In the genomic region with DNA sequence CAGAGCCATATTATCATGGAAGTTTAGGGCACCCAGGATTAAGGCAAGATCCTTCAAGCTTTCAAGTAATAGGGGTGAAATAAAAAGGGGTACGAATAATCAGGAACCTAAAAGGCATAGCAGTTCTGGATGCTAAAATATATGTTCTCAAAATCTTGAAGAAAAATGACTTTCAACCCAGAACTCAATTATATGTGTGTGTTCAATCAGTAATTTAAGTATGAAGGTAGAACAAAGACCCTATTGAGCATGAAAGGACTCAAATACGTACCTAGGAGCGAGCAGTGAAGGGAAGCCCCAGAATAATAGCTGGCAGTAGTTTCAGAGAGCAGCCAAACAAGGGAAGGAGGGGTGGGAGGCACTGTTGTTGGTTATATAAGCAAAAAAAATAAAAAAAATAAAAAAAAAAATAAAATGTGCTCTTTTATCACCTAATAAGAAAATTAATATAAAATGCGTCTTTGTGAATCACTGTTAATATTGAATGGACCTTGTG, we compare ENCODE assay signal across 16 cellular contexts. TPM values are rescaled to one million over a fixed set of nuclear protein-coding genes. Genes with fewer than 3 reads are reported as not detected.
DNase-seq lines count a peak whose midpoint lies in the region; ATAC-seq and TF ChIP-seq lines count a peak whose summit lies in the region.
"Had no signal": no experiment of that assay in that cellular context is flagged by ENCODE, and none has a peak within 500 bp of the region (broad histone marks: within the 10 kb centered on the region; RNA-seq: fewer than 3 reads in every experiment).

No MANE protein-coding gene starts in this region.

- peaks cover 11% of the 10 kb centered on the region for H4K20me1 ChIP-seq in smooth muscle cell (ENCODE audit: low read depth)

- whole genome bisulfite sequencing in smooth muscle cell (ENCODE audit: low lambda C conversion rate), result 93% methylated on average over 4 of the region's 4 CpGs

- peaks cover 18% of the 10 kb centered on the region for H3K79me2 ChIP-seq in smooth muscle cell (ENCODE audit: low read depth)

- H3K36me3 ChIP-seq in HEK293 (ENCODE audit: control insufficient read depth in 2 of 2, insufficient read depth in 1 of 2, low read length in 2 of 2) (no peaks in the 10 kb centered on the region; a peak in 1 of 3 replicates), smooth muscle cell (ENCODE audit: low read depth) (no peaks in the 10 kb centered on the region)
- H3K36me3 ChIP-seq: BE2C had no signal

- TF ChIP-seq CTCF in HEK293 (tag by site-specific recombination; IDR thresholded peaks at IDR 0.05) (no peak), brain (conservative IDR thresholded peaks at IDR 0.05) (no peak), smooth muscle cell (IDR thresholded peaks at IDR 0.05; ENCODE audit: borderline replicate concordance, insufficient read depth, poor library complexity, severe bottlenecking) (no peak)

- no peak overlapping the region for H3K27ac ChIP-seq in HEK293 (ENCODE audit: extremely low read depth, low read depth, low read length)
- H3K27ac ChIP-seq in layer of hippocampus (ENCODE audit: low read depth, low read length), result peak overlapping the region; percentile 74
- peak overlapping the region; percentile 49 for H3K27ac ChIP-seq in smooth muscle cell (ENCODE audit: low read depth)

- peaks cover 20% of the 10 kb centered on the region for H3K4me1 ChIP-seq in HEK293 (ENCODE audit: control insufficient read depth, insufficient read depth, low read length)
- peaks cover 18% of the 10 kb centered on the region for H3K4me1 ChIP-seq in smooth muscle cell (ENCODE audit: low read depth)
- H3K4me1 ChIP-seq: BE2C had no signal

- H3K9ac ChIP-seq in smooth muscle cell (ENCODE audit: low read depth), result no peak overlapping the region

- no peak overlapping the region for H2AFZ ChIP-seq in smooth muscle cell (ENCODE audit: low read depth)

- H3K27me3 Mint-ChIP-seq in brain, result no peaks in the 10 kb centered on the region
- H3K27me3 Mint-ChIP-seq in activated CD8-positive, alpha-beta memory T cell treated with anti-CD3 and anti-CD28 coated beads, Interleukin-2, amount 10 ng/mL, durations not matched to agents 7 days and 5 days, result peaks cover 9% of the 10 kb centered on the region

- no peaks in the 10 kb centered on the region for H3K27me3 ChIP-seq in layer of hippocampus (ENCODE audit: control insufficient read depth, insufficient read depth, low read length)
- H3K27me3 ChIP-seq in smooth muscle cell (ENCODE audit: low read depth), result no peaks in the 10 kb centered on the region
- H3K27me3 ChIP-seq: BE2C had no signal

- H3K9me3 Mint-ChIP-seq in brain, result no peaks in the 10 kb centered on the region
- H3K9me3 Mint-ChIP-seq in activated CD8-positive, alpha-beta memory T cell treated with anti-CD3 and anti-CD28 coated beads, Interleukin-2, amount 10 ng/mL, durations not matched to agents 7 days and 5 days (ENCODE audit: low read depth), result no peaks in the 10 kb centered on the region

- CTCF ChIA-PET in HEK293 (lab: Yijun Ruan, JAX), result interaction anchor here (0.6 kb wide), 1 partner anchor 1289 kb away, joined by 3 read pairs; no protein-coding TSS in a partner anchor
- CTCF ChIA-PET in activated CD8-positive, alpha-beta memory T cell treated with anti-CD3 and anti-CD28 coated beads, Interleukin-2, amount 10 ng/mL, durations not matched to agents 7 days and 5 days (lab: Charles Lee), result no interaction called here

- H3K4me3 ChIP-seq in HEK293 (ENCODE audit: low read depth, low read length), result no peak overlapping the region
- H3K4me3 ChIP-seq in smooth muscle cell, result no peak overlapping the region
- H3K4me3 ChIP-seq: K562 had no signal

- H3K27ac Mint-ChIP-seq in brain, result peak overlapping the region in 4 of 5 experiments; percentile 26 to 88 (median 44)
- no peak overlapping the region for H3K27ac Mint-ChIP-seq in activated CD8-positive, alpha-beta memory T cell treated with anti-CD3 and anti-CD28 coated beads, Interleukin-2, amount 10 ng/mL, durations not matched to agents 7 days and 5 days
- H3K27ac Mint-ChIP-seq: CD8-positive, alpha-beta T cell had no signal

- H3K4me3 Mint-ChIP-seq in brain, result peak overlapping the region in 2 of 5 experiments; percentile 42 to 82
- no peak overlapping the region for H3K4me3 Mint-ChIP-seq in activated CD8-positive, alpha-beta memory T cell treated with anti-CD3 and anti-CD28 coated beads, Interleukin-2, amount 10 ng/mL, durations not matched to agents 7 days and 5 days
- H3K4me3 Mint-ChIP-seq: CD8-positive, alpha-beta T cell had no signal

- H3K4me2 ChIP-seq in smooth muscle cell, result peak overlapping the region; percentile 83

- no peak for ATAC-seq in GM21619 (IDR thresholded peaks at IDR 0.05; ENCODE audit: unreplicated experiment)
- ATAC-seq in activated CD8-positive, alpha-beta memory T cell treated with anti-CD3 and anti-CD28 coated beads, Interleukin-2, amount 10 ng/mL, durations not matched to agents 7 days and 5 days, result no peak
- ATAC-seq: CD8-positive, alpha-beta T cell; K562 had no signal

- POLR2A ChIA-PET in HEK293 (lab: Yijun Ruan, JAX), result no interaction called here

- peaks cover 27% of the 10 kb centered on the region for H3K4me1 Mint-ChIP-seq in brain
- H3K4me1 Mint-ChIP-seq in activated CD8-positive, alpha-beta memory T cell treated with anti-CD3 and anti-CD28 coated beads, Interleukin-2, amount 10 ng/mL, durations not matched to agents 7 days and 5 days, result no peaks in the 10 kb centered on the region

- no peaks in the 10 kb centered on the region for H3K9me3 ChIP-seq in HEK293 (ENCODE audit: control insufficient read depth, insufficient read depth, low read depth, low read length)
- no peaks in the 10 kb centered on the region for H3K9me3 ChIP-seq in smooth muscle cell (replicated peaks; ENCODE audit: low read depth)
- H3K9me3 ChIP-seq: BE2C had no signal

- peaks cover 10% of the 10 kb centered on the region for H3F3A ChIP-seq in smooth muscle cell (ENCODE audit: low read depth)

- no peaks in the 10 kb centered on the region for H3K36me3 Mint-ChIP-seq in brain
- no peaks in the 10 kb centered on the region for H3K36me3 Mint-ChIP-seq in activated CD8-positive, alpha-beta memory T cell treated with anti-CD3 and anti-CD28 coated beads, Interleukin-2, amount 10 ng/mL, durations not matched to agents 7 days and 5 days
- H3K36me3 Mint-ChIP-seq: CD8-positive, alpha-beta T cell had no signal

- no peak for DNase-seq in smooth muscle cell (lab: John Stamatoyannopoulos, UW; ENCODE audit: unreplicated experiment)
- DNase-seq in HT-29 (ENCODE audit: low spot score), result no peak
- no peak for DNase-seq in activated CD8-positive, alpha-beta memory T cell treated with anti-CD3 and anti-CD28 coated beads, Interleukin-2, amount 10 ng/mL, durations not matched to agents 7 days and 5 days
- DNase-seq: BE2C; CD8-positive, alpha-beta T cell; HCEC 1CT; NCI-H1048; NCI-H146; NCI-H2081 treated with DMSO at 0.1 percent for 48 hours; NCI-H526 treated with DMSO at 0.1 percent for 48 hours had no signal

TF ChIP-seq in HEK293, 187 proteins besides CTCF, POLR2A, EP300 and RAD21 (continues in another document):
- TF ChIP-seq, protein P1, sequence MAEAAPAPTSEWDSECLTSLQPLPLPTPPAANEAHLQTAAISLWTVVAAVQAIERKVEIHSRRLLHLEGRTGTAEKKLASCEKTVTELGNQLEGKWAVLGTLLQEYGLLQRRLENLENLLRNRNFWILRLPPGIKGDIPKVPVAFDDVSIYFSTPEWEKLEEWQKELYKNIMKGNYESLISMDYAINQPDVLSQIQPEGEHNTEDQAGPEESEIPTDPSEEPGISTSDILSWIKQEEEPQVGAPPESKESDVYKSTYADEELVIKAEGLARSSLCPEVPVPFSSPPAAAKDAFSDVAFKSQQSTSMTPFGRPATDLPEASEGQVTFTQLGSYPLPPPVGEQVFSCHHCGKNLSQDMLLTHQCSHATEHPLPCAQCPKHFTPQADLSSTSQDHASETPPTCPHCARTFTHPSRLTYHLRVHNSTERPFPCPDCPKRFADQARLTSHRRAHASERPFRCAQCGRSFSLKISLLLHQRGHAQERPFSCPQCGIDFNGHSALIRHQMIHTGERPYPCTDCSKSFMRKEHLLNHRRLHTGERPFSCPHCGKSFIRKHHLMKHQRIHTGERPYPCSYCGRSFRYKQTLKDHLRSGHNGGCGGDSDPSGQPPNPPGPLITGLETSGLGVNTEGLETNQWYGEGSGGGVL (tag by site-specific recombination; IDR thresholded peaks at IDR 0.05), result no peak
- no peak for TF ChIP-seq IKZF3 (tag by site-specific recombination; IDR thresholded peaks at IDR 0.05)
- TF ChIP-seq, protein P2, sequence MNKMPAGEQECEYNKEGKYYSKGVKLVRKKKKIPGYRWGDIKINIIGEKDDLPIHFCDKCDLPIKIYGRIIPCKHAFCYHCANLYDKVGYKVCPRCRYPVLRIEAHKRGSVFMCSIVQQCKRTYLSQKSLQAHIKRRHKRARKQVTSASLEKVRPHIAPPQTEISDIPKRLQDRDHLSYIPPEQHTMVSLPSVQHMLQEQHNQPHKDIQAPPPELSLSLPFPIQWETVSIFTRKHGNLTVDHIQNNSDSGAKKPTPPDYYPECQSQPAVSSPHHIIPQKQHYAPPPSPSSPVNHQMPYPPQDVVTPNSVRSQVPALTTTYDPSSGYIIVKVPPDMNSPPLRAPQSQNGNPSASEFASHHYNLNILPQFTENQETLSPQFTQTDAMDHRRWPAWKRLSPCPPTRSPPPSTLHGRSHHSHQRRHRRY (tag by site-specific recombination; IDR thresholded peaks at IDR 0.05), result no peak
- no peak for TF ChIP-seq ZNF48 (tag by site-specific recombination; IDR thresholded peaks at IDR 0.05)
- TF ChIP-seq ZBTB8A (tag by site-specific recombination; IDR thresholded peaks at IDR 0.05), result no peak
- TF ChIP-seq ZNF214 (tag by site-specific recombination; IDR thresholded peaks at IDR 0.05; ENCODE audit: borderline replicate concordance), result no peak
- no peak for TF ChIP-seq ZNF175 (tag by site-specific recombination; IDR thresholded peaks at IDR 0.05)
- TF ChIP-seq OVOL3 (tag by site-specific recombination; IDR thresholded peaks at IDR 0.05), result no peak
- TF ChIP-seq, protein P3, sequence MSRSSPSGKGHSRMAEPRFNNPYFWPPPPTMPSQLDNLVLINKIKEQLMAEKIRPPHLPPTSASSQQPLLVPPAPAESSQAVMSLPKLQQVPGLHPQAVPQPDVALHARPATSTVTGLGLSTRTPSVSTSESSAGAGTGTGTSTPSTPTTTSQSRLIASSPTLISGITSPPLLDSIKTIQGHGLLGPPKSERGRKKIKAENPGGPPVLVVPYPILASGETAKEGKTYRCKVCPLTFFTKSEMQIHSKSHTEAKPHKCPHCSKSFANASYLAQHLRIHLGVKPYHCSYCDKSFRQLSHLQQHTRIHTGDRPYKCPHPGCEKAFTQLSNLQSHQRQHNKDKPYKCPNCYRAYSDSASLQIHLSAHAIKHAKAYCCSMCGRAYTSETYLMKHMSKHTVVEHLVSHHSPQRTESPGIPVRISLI (tag by site-specific recombination; IDR thresholded peaks at IDR 0.05), result peak; percentile 75
- TF ChIP-seq ZNF558 (tag by site-specific recombination; IDR thresholded peaks at IDR 0.05), result no peak
- TF ChIP-seq ZNF837 (tag by site-specific recombination; IDR thresholded peaks at IDR 0.05), result no peak

RNA-seq across cellular contexts. Expression of a gene that starts 45.4 kb away (rescaled TPM):
- polyA plus RNA-seq in brain (ENCODE audit: insufficient read depth, low read depth, low replicate concordance) (25.5 TPM), smooth muscle cell (10.6 and 19.9 TPM in 2 replicates)
- total RNA-seq in smooth muscle cell, result 18.1 and 22.1 TPM in 2 replicates
- 28.8 TPM in 2 replicates for total RNA-seq in HT-29 (2014; rRNA removed; shearing (Covaris generic))
- 1 to 10 TPM; 6.3 to 7.6 TPM for total RNA-seq in activated CD8-positive, alpha-beta memory T cell treated with anti-CD3 and anti-CD28 coated beads, Interleukin-2, amount 10 ng/mL, durations not matched to agents 7 days and 5 days
- total RNA-seq: OCI-LY7 had no signal
